ENCODE assay signal across 25 cellular contexts in genomic region chr20:16806886-16807285, GRCh38. TPM values are rescaled to one million over a fixed set of nuclear protein-coding genes. Genes with fewer than 3 reads are reported as not detected.
DNase-seq lines count a peak whose midpoint lies in the region; ATAC-seq and TF ChIP-seq lines count a peak whose summit lies in the region.
"Had no signal": no experiment of that assay in that cellular context is flagged by ENCODE, and none has a peak within 500 bp of the region (broad histone marks: within the 10 kb centered on the region; RNA-seq: fewer than 3 reads in every experiment).

No MANE protein-coding gene starts in this region.

- H3K4me3 Mint-ChIP-seq in endodermal cell: no peak overlapping the region
- H3K4me3 Mint-ChIP-seq: CD8-positive, alpha-beta T cell; IgD-negative memory B cell had no signal

- intact Hi-C loops in left lung (cut with DNase I): no loop called here

- WGBS in endodermal cell (ENCODE audit: insufficient coverage in 1 of 2, insufficient read length in 1 of 2), 2 experiments: 69 to 83% methylated on average over 4 to 7 of the region's 7 CpGs

- peak overlapping the region; percentile 85 for H3K27ac Mint-ChIP-seq in endodermal cell
- H3K27ac Mint-ChIP-seq: CD8-positive, alpha-beta T cell; IgD-negative memory B cell had no signal

- in situ Hi-C loops in ACHN (cut with HindIII; ENCODE audit: low pct_ligation_motif_present, low pct_unique_long_range_greater_than_20kb, low sequenced_read_pairs): loop anchor here (25.0 kb wide), 1 partner anchor 605 kb away; no protein-coding TSS in a partner anchor

- peaks cover 27% of the 10 kb centered on the region for H3K4me1 Mint-ChIP-seq in endodermal cell

- no peaks in the 10 kb centered on the region for H3K36me3 ChIP-seq in endodermal cell (ENCODE audit: control insufficient read depth, insufficient read depth, low read length)
- no peaks in the 10 kb centered on the region for H3K36me3 ChIP-seq in left lung
- H3K36me3 ChIP-seq: Peyer's patch, SJCRH30 had no signal

- H3K27ac ChIP-seq in endodermal cell (ENCODE audit: low read depth, low read length) (no peak overlapping the region), left lung (peak overlapping the region in 1 of 2 donors; percentile 33)
- H3K27ac ChIP-seq: 22Rv1, Peyer's patch, SJCRH30 had no signal

- DNase-seq in ACHN: peak; percentile 30
- peak; percentile 10 for DNase-seq in NCI-H226
- peak; percentile 53 for DNase-seq in endodermal cell
- DNase-seq in left lung: no peak
- no peak for DNase-seq in DMS79 treated with DMSO at 0.1 percent for 48 hours (lab: John Stamatoyannopoulos, UW)
- DNase-seq: C1 segment of cervical spinal cord; CD8-positive, alpha-beta T cell; EL; GF-D8; H7; NCI-H1417; NCI-H1694 treated with DMSO at 0.1 percent for 48 hours; NCI-H2081 treated with DMSO at 0.1 percent for 48 hours; NCI-H2171 treated with DMSO at 0.1 percent for 48 hours; NCI-H446; NCI-H526; Peyer's patch; SJCRH30 had no signal

- H3K27me3 ChIP-seq in endodermal cell (ENCODE audit: control insufficient read depth, insufficient read depth, low read length, poor library complexity, severe bottlenecking): no peaks in the 10 kb centered on the region
- peaks cover 0 to 27% of the 10 kb centered on the region in 2 donors for H3K27me3 ChIP-seq in left lung
- H3K27me3 ChIP-seq: Peyer's patch, SJCRH30 had no signal

- H3K27me3 Mint-ChIP-seq in endodermal cell (ENCODE audit: insufficient read depth): peaks cover 2% of the 10 kb centered on the region

- no peak overlapping the region for H3K9ac ChIP-seq in endodermal cell (ENCODE audit: extremely low read depth, low read length, poor library complexity, severe bottlenecking)

- TF ChIP-seq CTCF in endodermal cell (conservative IDR thresholded peaks at IDR 0.05) (no peak), left lung (IDR thresholded peaks at IDR 0.05) (no peak)

- H3K36me3 Mint-ChIP-seq in endodermal cell (ENCODE audit: low read depth): no peaks in the 10 kb centered on the region
- H3K36me3 Mint-ChIP-seq: CD8-positive, alpha-beta T cell had no signal

- peaks cover 2% of the 10 kb centered on the region for H3K4me1 ChIP-seq in endodermal cell (ENCODE audit: control insufficient read depth, insufficient read depth, low read length)
- peaks cover 0 to 3% of the 10 kb centered on the region in 2 donors for H3K4me1 ChIP-seq in left lung
- H3K4me1 ChIP-seq: Peyer's patch, SJCRH30 had no signal

- ATAC-seq in left lung (peak; percentile 43), HG02678 (IDR thresholded peaks at IDR 0.05; ENCODE audit: unreplicated experiment) (no peak), GM21526 (IDR thresholded peaks at IDR 0.05; ENCODE audit: low FRiP score, unreplicated experiment) (no peak), HG03469 (IDR thresholded peaks at IDR 0.05; ENCODE audit: unreplicated experiment) (no peak)
- ATAC-seq: CD8-positive, alpha-beta T cell had no signal

- H3K4me3 ChIP-seq in endodermal cell (ENCODE audit: low read length) (no peak overlapping the region), left lung (no peak overlapping the region)
- H3K4me3 ChIP-seq: Peyer's patch, SJCRH30 had no signal

- H3K9me3 ChIP-seq in endodermal cell (ENCODE audit: control insufficient read depth, low read length) (peaks cover 7% of the 10 kb centered on the region), left lung (no peaks in the 10 kb centered on the region)
- H3K9me3 ChIP-seq: Peyer's patch, SJCRH30 had no signal

- peaks cover 3% of the 10 kb centered on the region for H3K9me3 Mint-ChIP-seq in endodermal cell
- H3K9me3 Mint-ChIP-seq: CD8-positive, alpha-beta T cell; IgD-negative memory B cell had no signal

RNA-seq across cellular contexts. Expression of gene OTOR, which starts 58.7 kb away (rescaled TPM):
- total RNA-seq in endodermal cell: not detected
- not detected for polyA plus RNA-seq in endodermal cell (2013, experiment 1 of 2)
- not detected for polyA plus RNA-seq in endodermal cell (2013, experiment 2 of 2)
- total RNA-seq in left lung: not detected
- total RNA-seq: CD8-positive, alpha-beta T cell; H7; MCF 10A; OCI-LY7; Peyer's patch; SJCRH30 had no signal
- polyA plus RNA-seq: IgD-negative memory B cell had no signal

Comparison
In these comparisons a context has a peak if more than half of its experiments do, and no peak if none do; other contexts are left out.
1. DNase-seq: peak in ACHN (single experiment), NCI-H226 (single experiment) and endodermal cell (single experiment); none in left lung (0 of 2) and DMS79 treated with DMSO at 0.1 percent for 48 hours (single experiment).